ENCODE assay signal across 9 cellular contexts in the genomic region with DNA sequence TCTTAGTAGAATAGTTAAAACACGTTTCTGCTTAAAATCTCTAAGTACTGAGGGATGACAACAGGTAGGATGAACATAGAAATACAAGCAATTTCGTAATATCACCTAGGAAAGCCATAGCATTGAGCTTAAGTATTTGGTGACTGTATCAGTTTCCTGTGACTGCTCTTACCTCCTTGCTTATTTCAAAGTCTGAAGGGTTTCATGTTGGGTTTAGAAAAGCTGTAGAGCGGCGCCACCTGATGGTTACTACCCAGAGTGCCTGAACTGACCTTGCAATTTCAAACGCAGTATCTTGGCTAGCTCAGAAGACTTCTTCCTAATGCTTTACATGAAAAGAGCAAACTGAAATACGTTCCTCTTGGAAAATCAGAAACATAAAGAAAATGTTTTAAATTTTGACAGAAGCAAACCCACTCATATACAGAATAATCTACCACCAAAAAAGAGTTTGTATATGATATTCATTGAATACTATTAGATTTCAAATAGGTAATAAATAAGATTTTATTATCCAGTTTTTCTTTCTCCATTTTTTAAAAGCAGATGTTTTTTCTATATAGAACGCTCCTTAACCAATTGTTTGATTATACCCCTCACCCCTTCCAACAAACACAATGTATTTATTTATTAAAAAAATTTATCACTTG.
DNase-seq lines count a peak whose midpoint lies in the region; ATAC-seq, FAIRE-seq and TF ChIP-seq lines count a peak whose summit lies in the region.
"Had no signal": no experiment of that assay in that cellular context is flagged by ENCODE, and none has a peak within 500 bp of the region (broad histone marks: within the 10 kb centered on the region; RNA-seq: fewer than 3 reads in every experiment).

No MANE protein-coding gene starts in this region.

- no peak for TF ChIP-seq POLR2A in NB4 (IDR thresholded peaks at IDR 0.05; ENCODE audit: extremely low read depth, insufficient read length)
- no peak for TF ChIP-seq POLR2A in HepG2 (IDR thresholded peaks at IDR 0.05; ENCODE audit: insufficient read depth in 1 of 2, low read depth in 2 of 2, low read length in 2 of 2)

- peak; percentile 55 for ATAC-seq in GM21447 (IDR thresholded peaks at IDR 0.05; ENCODE audit: unreplicated experiment)
- ATAC-seq in activated B cell treated with CpG ODN at 0.5 μM for 24 hours (ENCODE audit: low read depth) = peak; percentile 68
- peak; percentile 86 for ATAC-seq in central memory CD8-positive, alpha-beta T cell (replicated peaks; ENCODE audit: extremely low read depth, poor library complexity, severe bottlenecking)
- ATAC-seq in HepG2 = no peak

- no peak for TF ChIP-seq EP300 in HepG2 (IDR thresholded peaks at IDR 0.05; ENCODE audit: low read depth in 2 of 2, low read length in 2 of 2)
- no peak for TF ChIP-seq EP300 in HepG2 (CRISPR knock-in tag; IDR thresholded peaks at IDR 0.05; ENCODE audit: borderline replicate concordance)

- TF ChIP-seq CTCF in BE2C (IDR thresholded peaks at IDR 0.05; ENCODE audit: low read depth, low read length) (peak; percentile 91), NB4 (IDR thresholded peaks at IDR 0.05; ENCODE audit: low read depth, low read length) (peak; percentile 95), activated B cell treated with CpG ODN at 0.5 μM for 24 hours (IDR thresholded peaks at IDR 0.05) (no peak), HepG2 (CRISPR knock-in tag; IDR thresholded peaks at IDR 0.05) (peak; percentile 56)

- peak overlapping the region; percentile 70 for H3K27ac Mint-ChIP-seq in activated B cell treated with CpG ODN at 0.5 μM for 24 hours
- peak overlapping the region; percentile 82 for H3K27ac Mint-ChIP-seq in central memory CD8-positive, alpha-beta T cell (ENCODE audit: low read depth)

- H3K9me3 ChIP-seq in BE2C (no peaks in the 10 kb centered on the region; the same call in 1 of the 2 replicates), HepG2 (ENCODE audit: low read length) (no peaks in the 10 kb centered on the region)

- no peak for FAIRE-seq in HepG2 (lab: Jason Lieb, UNC)

- no peak overlapping the region for H3K27ac ChIP-seq in HepG2 (ENCODE audit: extremely low read length, insufficient read depth, low read length)

- intact Hi-C loops in activated B cell treated with CpG ODN at 0.5 μM for 24 hours (cut with micrococcal nuclease) = loop anchor here (1.0 to 10.0 kb wide), 5 partner anchors 25 to 436 kb away; no protein-coding TSS in a partner anchor
- intact Hi-C loops in HepG2 (cut with micrococcal nuclease; ENCODE audit: unreplicated experiment) = loop anchor here (1.0 kb wide), 1 partner anchor 437 kb away; no protein-coding TSS in a partner anchor

- no TSS peak for BruUV-seq in HepG2 (replicated peaks; lab: Mats Ljungman, UMichigan)

- no peak overlapping the region for H3K4me2 ChIP-seq in HepG2 (ENCODE audit: low read depth, low read length)

- H3K4me1 Mint-ChIP-seq in activated B cell treated with CpG ODN at 0.5 μM for 24 hours = peaks cover 56% of the 10 kb centered on the region
- peaks cover 33% of the 10 kb centered on the region for H3K4me1 Mint-ChIP-seq in central memory CD8-positive, alpha-beta T cell

- in situ Hi-C loops in HepG2 (cut with HindIII; ENCODE audit: extremely low pct_ligation_motif_present, low pct_unique_long_range_greater_than_20kb) = no loop called here

- H3K27me3 ChIP-seq in BE2C (no peaks in the 10 kb centered on the region), HepG2 (ENCODE audit: control insufficient read depth in 1 of 2, insufficient read depth in 2 of 2, low read length in 2 of 2) (peaks cover 0 to 3% of the 10 kb centered on the region in 2 experiments; a peak in 1 of 5 replicates)

- H3K9ac ChIP-seq in HepG2 (ENCODE audit: insufficient read depth, low read depth, low read length) = no peak overlapping the region

- H3K27me3 Mint-ChIP-seq in activated B cell treated with CpG ODN at 0.5 μM for 24 hours = no peaks in the 10 kb centered on the region
- no peaks in the 10 kb centered on the region for H3K27me3 Mint-ChIP-seq in central memory CD8-positive, alpha-beta T cell

- H3K4me1 ChIP-seq in BE2C = peaks cover 7% of the 10 kb centered on the region; the same call in 1 of the 2 replicates
- no peaks in the 10 kb centered on the region for H3K4me1 ChIP-seq in HepG2 (ENCODE audit: insufficient read depth, low read length)

- H3K79me2 ChIP-seq in HepG2 (ENCODE audit: insufficient read depth, low read length) = no peaks in the 10 kb centered on the region

- H3K4me3 ChIP-seq in BE2C (ENCODE audit: low read depth, low read length) (no peak overlapping the region), NB4 (ENCODE audit: low read depth, low read length) (no peak overlapping the region), HepG2 (replicated peaks in 1 of 3; ENCODE audit: insufficient read depth in 1 of 3, low read depth in 2 of 3, low read length in 3 of 3) (no peak overlapping the region)
- H3K4me3 ChIP-seq: skin epidermis had no signal

- POLR2A ChIA-PET in activated B cell treated with CpG ODN at 0.5 μM for 24 hours (lab: Charles Lee) (interaction anchor here (0.6 to 1.7 kb wide), 9 partner anchors 9 to 161 kb away, joined by 3 to 6 read pairs (median 3); a partner anchor contains a TSS), HepG2 (lab: Yijun Ruan, JAX) (no interaction called here)

- H4K20me1 ChIP-seq in HepG2 (ENCODE audit: insufficient read depth, low read length) = no peaks in the 10 kb centered on the region

- no peak overlapping the region for H2AFZ ChIP-seq in HepG2 (ENCODE audit: low read length)

- CTCF ChIA-PET in activated B cell treated with CpG ODN at 0.5 μM for 24 hours (lab: Charles Lee) = interaction anchor here (0.6 to 6.8 kb wide), 26 partner anchors 9 to 437 kb away, joined by 3 to 98 read pairs (median 4); a partner anchor contains a TSS
- CTCF ChIA-PET in HepG2 (lab: Yijun Ruan, JAX; ENCODE audit: low intra/inter-chr PET ratio, low total read pairs) = interaction anchor here (1.0 kb wide), 1 partner anchor 162 kb away, joined by 3 read pairs; no protein-coding TSS in a partner anchor

- TF ChIP-seq RAD21 in HepG2 (CRISPR knock-in tag; IDR thresholded peaks at IDR 0.05) = no peak

- DNase-seq in BE2C = peak; percentile 62
- peak; percentile 85 for DNase-seq in NB4 (ENCODE audit: low read depth)
- DNase-seq in activated B cell treated with CpG ODN at 0.5 μM for 24 hours = no peak
- DNase-seq in central memory CD8-positive, alpha-beta T cell (ENCODE audit: low spot score in 2 of 2) = peak; percentile 61 to 74
- DNase-seq in HepG2 (ENCODE audit: low spot score) = peak; percentile 8
- peak; percentile 41 to 63 for DNase-seq in stimulated activated CD8-positive, alpha-beta memory T cell treated with anti-CD3 and anti-CD28 coated beads, Interleukin-15, amount 100 ng/mL, for 48 hours (ENCODE audit: low read depth in 2 of 2)
- DNase-seq in OCI-M2 (lab: John Stamatoyannopoulos, UW; ENCODE audit: unreplicated experiment) = no peak

- WGBS in HepG2 (ENCODE audit: low lambda C conversion rate) = 8% methylated on average over 7 of the region's 7 CpGs

- peak overlapping the region; percentile 32 for H3K4me3 Mint-ChIP-seq in activated B cell treated with CpG ODN at 0.5 μM for 24 hours
- no peak overlapping the region for H3K4me3 Mint-ChIP-seq in central memory CD8-positive, alpha-beta T cell

- H3K36me3 ChIP-seq in BE2C = no peaks in the 10 kb centered on the region
- H3K36me3 ChIP-seq in HepG2 (replicated peaks in 1 of 2; ENCODE audit: control insufficient read depth in 1 of 2, insufficient read depth in 2 of 2, low read length in 2 of 2) = no peaks in the 10 kb centered on the region

- H3K9me3 Mint-ChIP-seq in activated B cell treated with CpG ODN at 0.5 μM for 24 hours = no peaks in the 10 kb centered on the region
- H3K9me3 Mint-ChIP-seq in central memory CD8-positive, alpha-beta T cell = no peaks in the 10 kb centered on the region

- peaks cover 60% of the 10 kb centered on the region for H3K36me3 Mint-ChIP-seq in activated B cell treated with CpG ODN at 0.5 μM for 24 hours (ENCODE audit: low read depth)
- H3K36me3 Mint-ChIP-seq in central memory CD8-positive, alpha-beta T cell (ENCODE audit: insufficient read depth) = peaks cover 6% of the 10 kb centered on the region

TF ChIP-seq in HepG2, 621 proteins besides CTCF, POLR2A, EP300 and RAD21:
- TF ChIP-seq STAG1 (CRISPR knock-in tag; IDR thresholded peaks at IDR 0.05) = peak; percentile 60
- TF ChIP-seq SP2 (CRISPR knock-in tag; IDR thresholded peaks at IDR 0.05) = no peak
- peak; percentile 60; the same call in 1 of the 2 replicates for TF ChIP-seq SMC3 (IDR thresholded peaks at IDR 0.05; ENCODE audit: low read length)
- TF ChIP-seq TBX2 (CRISPR knock-in tag; IDR thresholded peaks at IDR 0.05; ENCODE audit: borderline replicate concordance) = no peak
- TF ChIP-seq, protein P1, sequence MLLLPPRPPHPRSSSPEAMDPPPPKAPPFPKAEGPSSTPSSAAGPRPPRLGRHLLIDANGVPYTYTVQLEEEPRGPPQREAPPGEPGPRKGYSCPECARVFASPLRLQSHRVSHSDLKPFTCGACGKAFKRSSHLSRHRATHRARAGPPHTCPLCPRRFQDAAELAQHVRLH (CRISPR knock-in tag; IDR thresholded peaks at IDR 0.05; ENCODE audit: borderline replicate concordance, low read depth) = peak; percentile 85; the same call in 1 of the 2 replicates

Comparison
In these comparisons a context has a peak if more than half of its experiments do, and no peak if none do; other contexts are left out.
1. DNase-seq: peak in BE2C (single experiment), NB4 (single experiment), central memory CD8-positive, alpha-beta T cell (2 of 2), HepG2 (single experiment) and stimulated activated CD8-positive, alpha-beta memory T cell treated with anti-CD3 and anti-CD28 coated beads, Interleukin-15, amount 100 ng/mL, for 48 hours (2 of 2); none in activated B cell treated with CpG ODN at 0.5 μM for 24 hours (single experiment) and OCI-M2 (single experiment).